ENCODE assay signal across 1 cellular context in genomic region chr5:1161108-1161831, GRCh38.
A peak's percentile ranks its signal among the peaks of the same experiment; 100 is the strongest.
TF ChIP-seq lines count a peak whose summit lies in the region.

No MANE protein-coding gene starts in this region.

TF ChIP-seq in HepG2, 621 proteins besides CTCF, POLR2A, EP300 and RAD21 (continued from another document and continues in another):
- no peak for TF ChIP-seq LRRFIP1 (CRISPR knock-in tag; conservative IDR thresholded peaks at IDR 0.05)
- TF ChIP-seq ZNF317 (CRISPR knock-in tag; IDR thresholded peaks at IDR 0.05), result no peak
- TF ChIP-seq ZNF800 (CRISPR knock-in tag; IDR thresholded peaks at IDR 0.05), result no peak
- TF ChIP-seq ZEB1 (IDR thresholded peaks at IDR 0.05; ENCODE audit: insufficient replicate concordance, low read depth), result peak; percentile 12
- peak; percentile 50; the same call in 1 of the 2 replicates for TF ChIP-seq BRD4 (CRISPR knock-in tag; IDR thresholded peaks at IDR 0.05)
- TF ChIP-seq BRF2 (CRISPR knock-in tag; IDR thresholded peaks at IDR 0.05), result no peak
- 0 out of 2 replicates have a peak, but pooled peaks have one; percentile 23 for TF ChIP-seq ZFP41 (CRISPR knock-in tag; IDR thresholded peaks at IDR 0.05; ENCODE audit: borderline replicate concordance)
- TF ChIP-seq FOXO1 (CRISPR knock-in tag; IDR thresholded peaks at IDR 0.05), result peak; percentile 50; the same call in 1 of the 2 replicates
- no peak for TF ChIP-seq ZNF570 (CRISPR knock-in tag; IDR thresholded peaks at IDR 0.05; ENCODE audit: borderline replicate concordance)
- TF ChIP-seq ZNF12 (CRISPR knock-in tag; IDR thresholded peaks at IDR 0.05), result no peak
- peak; percentile 20; the same call in 1 of the 2 replicates for TF ChIP-seq SIX4 (CRISPR knock-in tag; IDR thresholded peaks at IDR 0.05)
- TF ChIP-seq PCBP2 (optimal IDR thresholded peaks at IDR 0.05; ENCODE audit: low read depth, low read length, poor library complexity, severe bottlenecking), result no peak
- TF ChIP-seq ZFAT (CRISPR knock-in tag; conservative IDR thresholded peaks at IDR 0.05), result no peak
- TF ChIP-seq ZNF281 (CRISPR knock-in tag; IDR thresholded peaks at IDR 0.05; ENCODE audit: borderline replicate concordance), result 0 out of 2 replicates have a peak, but pooled peaks have one; percentile 26
- no peak for TF ChIP-seq ZFP36 (IDR thresholded peaks at IDR 0.05; ENCODE audit: borderline replicate concordance, low read depth, low read length, partially characterized antibody)
- TF ChIP-seq THAP11 (CRISPR knock-in tag; IDR thresholded peaks at IDR 0.05), result peak; percentile 30; the same call in 1 of the 2 replicates
- TF ChIP-seq TFAP4 (IDR thresholded peaks at IDR 0.05; ENCODE audit: borderline replicate concordance, low read depth), result peak; percentile 64; the same call in 1 of the 2 replicates
- TF ChIP-seq ZNF18 (CRISPR knock-in tag; IDR thresholded peaks at IDR 0.05; ENCODE audit: insufficient replicate concordance), result no peak
- TF ChIP-seq ZNF124 (CRISPR knock-in tag; IDR thresholded peaks at IDR 0.05), result 0 out of 2 replicates have a peak, but pooled peaks have one; percentile 41
- TF ChIP-seq ZFY (CRISPR knock-in tag; IDR thresholded peaks at IDR 0.05), result no peak; the same call in none of the 2 replicates
- no peak for TF ChIP-seq MXI1 (IDR thresholded peaks at IDR 0.05; ENCODE audit: borderline replicate concordance, low read depth, low read length)
- peak; percentile 98 for TF ChIP-seq JUNB (CRISPR knock-in tag; IDR thresholded peaks at IDR 0.05; ENCODE audit: borderline replicate concordance)
- no peak for TF ChIP-seq ELF3 (CRISPR knock-in tag; IDR thresholded peaks at IDR 0.05)
- peak; percentile 57 for TF ChIP-seq POLR2G (IDR thresholded peaks at IDR 0.05; ENCODE audit: low read depth, low read length)
- 0 out of 2 replicates have a peak, but pooled peaks have one; percentile 50 for TF ChIP-seq ZNF772 (CRISPR knock-in tag; IDR thresholded peaks at IDR 0.05)
- peak; percentile 56; the same call in 1 of the 2 replicates for TF ChIP-seq FOXP4 (CRISPR knock-in tag; IDR thresholded peaks at IDR 0.05)
- TF ChIP-seq CENPT (CRISPR knock-in tag; IDR thresholded peaks at IDR 0.05; ENCODE audit: low read depth), result no peak
- no peak for TF ChIP-seq PHF20 (CRISPR knock-in tag; IDR thresholded peaks at IDR 0.05)
- TF ChIP-seq MYC (CRISPR knock-in tag; IDR thresholded peaks at IDR 0.05; ENCODE audit: borderline replicate concordance), result no peak; the same call in 1 of the 2 replicates
- TF ChIP-seq ZBTB37 (CRISPR knock-in tag; IDR thresholded peaks at IDR 0.05), result no peak
- TF ChIP-seq ZNF550 (CRISPR knock-in tag; IDR thresholded peaks at IDR 0.05; ENCODE audit: borderline replicate concordance), result no peak
- no peak for TF ChIP-seq TBX3 (IDR thresholded peaks at IDR 0.05; ENCODE audit: borderline replicate concordance)
- peak; percentile 58; the same call in 1 of the 2 replicates for TF ChIP-seq ATF2 (CRISPR knock-in tag; IDR thresholded peaks at IDR 0.05)
- no peak for TF ChIP-seq AHDC1 (CRISPR knock-in tag; IDR thresholded peaks at IDR 0.05; ENCODE audit: borderline replicate concordance)
- no peak for TF ChIP-seq PPARG (CRISPR knock-in tag; conservative IDR thresholded peaks at IDR 0.05)
